9 cellular contexts compared by ENCODE assay signal in genomic region chr16:87945351-87946042, GRCh38. TPM values are rescaled to one million over a fixed set of nuclear protein-coding genes. Genes with fewer than 3 reads are reported as not detected.
DNase-seq lines count a peak whose midpoint lies in the region; ATAC-seq and TF ChIP-seq lines count a peak whose summit lies in the region.
"Had no signal": no experiment of that assay in that cellular context is flagged by ENCODE, and none has a peak within 500 bp of the region (broad histone marks: within the 10 kb centered on the region; RNA-seq: fewer than 3 reads in every experiment).

No MANE protein-coding gene starts in this region.

- H4K20me1 ChIP-seq in SU-DHL-6 (ENCODE audit: low read depth, low read length) = no peaks in the 10 kb centered on the region

- H2AFZ ChIP-seq in SU-DHL-6 (ENCODE audit: low read depth, low read length, severe bottlenecking) = peak overlapping the region; percentile 23

- POLR2A ChIA-PET in GM10248 (lab: Yijun Ruan, JAX) = interaction anchor here (0.7 kb wide), 1 partner anchor 543 kb away, joined by 3 read pairs; no protein-coding TSS in a partner anchor

- H3K27me3 ChIP-seq in SU-DHL-6 (ENCODE audit: low read length) = no peaks in the 10 kb centered on the region

- no peaks in the 10 kb centered on the region for H3K9me2 ChIP-seq in SU-DHL-6 (replicated peaks; ENCODE audit: insufficient read depth, low read length)

- no peaks in the 10 kb centered on the region for H3K9me3 ChIP-seq in SU-DHL-6 (ENCODE audit: insufficient read depth, low read length)

- DNase-seq in activated T-cell treated with anti-CD3 and anti-CD28 coated beads, Interleukin-2, amount 50 U/mL, for 4 hours = no peak
- no peak for DNase-seq in activated T-cell treated with anti-CD3 and anti-CD28 coated beads, Interleukin-2, amount 50 U/mL, for 1 hour
- DNase-seq in fibroblast of peridontal ligament (ENCODE audit: extremely low read depth) (peak; percentile 77), nephron progenitor cell (peak; percentile 41), OCI-M1 (lab: John Stamatoyannopoulos, UW) (no peak), GM10248 (ENCODE audit: extremely low spot score) (no peak)

- no peak overlapping the region for H3K27ac ChIP-seq in SU-DHL-6 (ENCODE audit: low read depth, low read length)
- H3K27ac ChIP-seq: C4-2B had no signal

- CTCF ChIA-PET in GM10248 (lab: Yijun Ruan, JAX) = no interaction called here

- H3K4me3 Mint-ChIP-seq in activated T-cell treated with anti-CD3 and anti-CD28 coated beads, Interleukin-2, amount 50 U/mL, for 4 hours = peak overlapping the region; percentile 23
- H3K4me3 Mint-ChIP-seq in nephron progenitor cell = peak overlapping the region; percentile 69

- H3K9me3 Mint-ChIP-seq in activated T-cell treated with anti-CD3 and anti-CD28 coated beads, Interleukin-2, amount 50 U/mL, for 4 hours = no peaks in the 10 kb centered on the region
- no peaks in the 10 kb centered on the region for H3K9me3 Mint-ChIP-seq in nephron progenitor cell

- H3K27me3 Mint-ChIP-seq in activated T-cell treated with anti-CD3 and anti-CD28 coated beads, Interleukin-2, amount 50 U/mL, for 4 hours (ENCODE audit: low read depth) = peaks cover 3% of the 10 kb centered on the region
- peaks cover 5% of the 10 kb centered on the region for H3K27me3 Mint-ChIP-seq in nephron progenitor cell (ENCODE audit: low read depth, poor library complexity)

- peak overlapping the region; percentile 21 for H3K4me2 ChIP-seq in SU-DHL-6 (ENCODE audit: low read depth, low read length, poor library complexity, severe bottlenecking)

- H3K27ac Mint-ChIP-seq in nephron progenitor cell = no peak overlapping the region

- 0 out of 2 replicates have a peak, but pooled peaks cover 3% of the 10 kb centered on the region for H3F3A ChIP-seq in SU-DHL-6 (ENCODE audit: insufficient read depth)

- peaks cover 8% of the 10 kb centered on the region for H3K4me1 Mint-ChIP-seq in activated T-cell treated with anti-CD3 and anti-CD28 coated beads, Interleukin-2, amount 50 U/mL, for 4 hours (ENCODE audit: low read depth)
- H3K4me1 Mint-ChIP-seq in nephron progenitor cell = peaks cover 26% of the 10 kb centered on the region

- H3K36me3 Mint-ChIP-seq in activated T-cell treated with anti-CD3 and anti-CD28 coated beads, Interleukin-2, amount 50 U/mL, for 4 hours (ENCODE audit: insufficient read depth) = no peaks in the 10 kb centered on the region
- no peaks in the 10 kb centered on the region for H3K36me3 Mint-ChIP-seq in nephron progenitor cell (ENCODE audit: low read depth)

- H3K9ac ChIP-seq in SU-DHL-6 (ENCODE audit: low read length) = no peak overlapping the region; the same call in 1 of the 2 replicates

- ATAC-seq in activated T-cell treated with anti-CD3 and anti-CD28 coated beads, Interleukin-2, amount 50 U/mL, for 4 hours = peak; percentile 21 to 60
- no peak for ATAC-seq in HG03460 (IDR thresholded peaks at IDR 0.05; ENCODE audit: unreplicated experiment)

- H3K36me3 ChIP-seq in SU-DHL-6 (ENCODE audit: low read length) = no peaks in the 10 kb centered on the region

- TF ChIP-seq CTCF in SU-DHL-6 (IDR thresholded peaks at IDR 0.05; ENCODE audit: insufficient read depth, low read length, poor library complexity, severe bottlenecking) (no peak), nephron progenitor cell (IDR thresholded peaks at IDR 0.05) (no peak), GM10248 (IDR thresholded peaks at IDR 0.05; ENCODE audit: control extremely low read depth, extremely low read depth, low read depth, missing control alignments) (no peak)

- H3K79me2 ChIP-seq in SU-DHL-6 (ENCODE audit: insufficient read depth, low read length) = no peaks in the 10 kb centered on the region

- no peak overlapping the region for H3K4me3 ChIP-seq in SU-DHL-6 (ENCODE audit: insufficient read depth, low read length, poor library complexity, severe bottlenecking)

RNA-seq across cellular contexts. Expression of gene BANP, which starts 5.7 kb away (rescaled TPM):
- 10 to 100 TPM; 25.2 to 29.4 (median 25.9) TPM for total RNA-seq in activated T-cell treated with anti-CD3 and anti-CD28 coated beads, Interleukin-2, amount 50 U/mL, for 4 hours

RNA-seq across cellular contexts. Expression of gene CA5A, which starts 9.2 kb away (rescaled TPM):
- under 1 TPM in 1 of 3 donors, not detected in 2; 0.43 TPM for total RNA-seq in activated T-cell treated with anti-CD3 and anti-CD28 coated beads, Interleukin-2, amount 50 U/mL, for 4 hours

Comparison
In these comparisons a context has a peak if more than half of its experiments do, and no peak if none do; other contexts are left out.
1. DNase-seq: peak in fibroblast of peridontal ligament (single experiment) and nephron progenitor cell (single experiment); none in activated T-cell treated with anti-CD3 and anti-CD28 coated beads, Interleukin-2, amount 50 U/mL, for 4 hours (single experiment), activated T-cell treated with anti-CD3 and anti-CD28 coated beads, Interleukin-2, amount 50 U/mL, for 1 hour (single experiment), OCI-M1 (single experiment) and GM10248 (single experiment).